Comparison of ENCODE assay signal across 1 cellular context in genomic region chr22:35380013-35380412, GRCh38.
TF ChIP-seq lines count a peak whose summit lies in the region.

No MANE protein-coding gene starts in this region.

TF ChIP-seq in SK-N-SH, 30 proteins besides CTCF, POLR2A, EP300 and RAD21 (continued from another document):
- no peak for TF ChIP-seq RXRA (IDR thresholded peaks at IDR 0.05; ENCODE audit: borderline replicate concordance, low read depth)
- no peak for TF ChIP-seq SIN3A (IDR thresholded peaks at IDR 0.05; ENCODE audit: borderline replicate concordance, low read depth, low read length)
- TF ChIP-seq YY1 (IDR thresholded peaks at IDR 0.05; ENCODE audit: low read depth): no peak
- TF ChIP-seq NRF1 (IDR thresholded peaks at IDR 0.05; ENCODE audit: low read depth, low read length): no peak
- TF ChIP-seq ELF1 (IDR thresholded peaks at IDR 0.05): no peak
- no peak for TF ChIP-seq RCOR1 (IDR thresholded peaks at IDR 0.05; ENCODE audit: low read length)
